ENCODE assay signal across 11 cellular contexts in the genomic region with DNA sequence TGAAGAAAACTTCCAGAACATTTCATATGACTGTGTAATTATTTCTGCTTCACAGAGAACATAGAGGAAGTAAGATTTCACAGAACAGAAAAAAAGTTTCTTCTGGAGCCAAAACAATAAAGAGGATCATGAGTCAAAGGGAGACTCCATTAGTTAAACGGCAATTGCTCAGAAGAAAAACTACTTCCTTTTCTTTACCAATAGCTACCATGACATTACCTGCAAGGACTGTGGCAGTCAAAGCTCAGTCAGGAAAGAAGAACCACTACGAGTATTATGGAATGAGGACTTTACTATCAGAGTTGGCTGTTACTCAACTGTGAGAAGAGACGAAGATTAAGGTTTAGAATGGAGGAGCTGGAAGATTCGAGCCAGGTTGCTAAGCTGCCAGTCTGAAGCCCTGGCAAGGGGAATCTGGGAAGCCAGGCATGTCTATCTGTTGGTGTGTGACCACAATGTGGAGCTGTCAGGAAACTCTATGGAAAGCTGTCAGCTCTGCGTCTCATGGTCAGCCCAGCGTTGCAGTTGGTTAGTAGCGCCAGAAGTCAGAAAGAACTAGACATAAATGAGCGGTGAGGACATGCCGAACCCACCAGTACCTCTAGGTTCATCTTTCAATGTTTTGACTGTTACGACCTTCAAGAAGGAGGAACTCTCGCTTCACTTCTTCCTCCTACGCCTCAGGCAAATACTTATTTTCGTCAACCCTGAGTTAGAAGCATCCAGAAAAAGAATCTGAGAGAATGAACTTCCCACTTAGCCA.
DNase-seq lines count a peak whose midpoint lies in the region; ATAC-seq, FAIRE-seq and TF ChIP-seq lines count a peak whose summit lies in the region.
"Had no signal": no experiment of that assay in that cellular context is flagged by ENCODE, and none has a peak within 500 bp of the region (broad histone marks: within the 10 kb centered on the region; RNA-seq: fewer than 3 reads in every experiment).

No MANE protein-coding gene starts in this region.

- H3K27me3 ChIP-seq in SU-DHL-6 (ENCODE audit: low read length) (no peaks in the 10 kb centered on the region), suprapubic skin (no peaks in the 10 kb centered on the region)

- no peaks in the 10 kb centered on the region for H3K79me2 ChIP-seq in SU-DHL-6 (ENCODE audit: insufficient read depth, low read length)

- H3K9ac ChIP-seq in SU-DHL-6 (ENCODE audit: low read length), result peak overlapping the region; percentile 5; the same call in 1 of the 2 replicates

- FAIRE-seq in GM18507 (lab: Jason Lieb, UNC), result peak; percentile 87
- FAIRE-seq in urothelium cell line (lab: Jason Lieb, UNC), result no peak

- peaks cover 33% of the 10 kb centered on the region; the same call in 1 of the 2 replicates for H3F3A ChIP-seq in SU-DHL-6 (ENCODE audit: insufficient read depth)

- no peak for DNase-seq in GM18507 (ENCODE audit: extremely low spot score, insufficient read length, low read depth)
- DNase-seq in suprapubic skin (ENCODE audit: low spot score in 2 of 2), result no peak
- DNase-seq in epidermal melanocyte (ENCODE audit: insufficient read length, low spot score), result no peak
- no peak for DNase-seq in urothelium cell line (ENCODE audit: low spot score)
- no peak for DNase-seq in activated effector memory CD4-positive, alpha-beta T cell treated with Interleukin-2 at 50 U/mL for 16 hours
- DNase-seq: aorta, H9, NCI-H2107 had no signal

- H3K4me3 ChIP-seq in SU-DHL-6 (ENCODE audit: insufficient read depth, low read length, poor library complexity, severe bottlenecking) (peak overlapping the region; percentile 14), suprapubic skin (no peak overlapping the region)

- no peak for TF ChIP-seq CTCF in SU-DHL-6 (IDR thresholded peaks at IDR 0.05; ENCODE audit: insufficient read depth, low read length, poor library complexity, severe bottlenecking)
- TF ChIP-seq CTCF in suprapubic skin (IDR thresholded peaks at IDR 0.05), result no peak

- WGBS in suprapubic skin, result 78% methylated on average over 13 of the region's 13 CpGs

- H3K4me1 ChIP-seq in suprapubic skin, result no peaks in the 10 kb centered on the region

- peak overlapping the region; percentile 42 for H3K4me2 ChIP-seq in SU-DHL-6 (ENCODE audit: low read depth, low read length, poor library complexity, severe bottlenecking)

- peak; percentile 52 for ATAC-seq in GM21423 (IDR thresholded peaks at IDR 0.05; ENCODE audit: unreplicated experiment)
- peak; percentile 63 for ATAC-seq in HG03108 (IDR thresholded peaks at IDR 0.05; ENCODE audit: unreplicated experiment)

- H3K9me2 ChIP-seq in SU-DHL-6 (replicated peaks; ENCODE audit: insufficient read depth, low read length), result no peaks in the 10 kb centered on the region

- H3K36me3 ChIP-seq in SU-DHL-6 (ENCODE audit: low read length) (no peaks in the 10 kb centered on the region), suprapubic skin (no peaks in the 10 kb centered on the region)

- TF ChIP-seq POLR2A in suprapubic skin (IDR thresholded peaks at IDR 0.05), result no peak

- no peak for TF ChIP-seq EP300 in suprapubic skin (IDR thresholded peaks at IDR 0.05)

- H3K9me3 ChIP-seq in SU-DHL-6 (ENCODE audit: insufficient read depth, low read length) (no peaks in the 10 kb centered on the region), suprapubic skin (no peaks in the 10 kb centered on the region)

- H2AFZ ChIP-seq in SU-DHL-6 (ENCODE audit: low read depth, low read length, severe bottlenecking), result peak overlapping the region; percentile 36

- no peaks in the 10 kb centered on the region for H4K20me1 ChIP-seq in SU-DHL-6 (ENCODE audit: low read depth, low read length)

- peak overlapping the region; percentile 3; the same call in 1 of the 2 replicates for H3K27ac ChIP-seq in SU-DHL-6 (ENCODE audit: low read depth, low read length)
- H3K27ac ChIP-seq in suprapubic skin, result no peak overlapping the region
